In genomic region chr6:70667711-70668498, GRCh38 we compare ENCODE assay signal across 1 cellular context.
A peak's percentile ranks its signal among the peaks of the same experiment; 100 is the strongest.
TF ChIP-seq lines count a peak whose summit lies in the region.

Gene SMAP1 (plus strand): TSS chr6:70667883. CDS start chr6:70668024, 141 bp downstream.

TF ChIP-seq in HepG2, 621 proteins besides CTCF, POLR2A, EP300 and RAD21 (continued from another document):
- TF ChIP-seq ZNF503 (CRISPR knock-in tag; IDR thresholded peaks at IDR 0.05) (no peak; the same call in 1 of the 2 replicates), ZNF709 (CRISPR knock-in tag; IDR thresholded peaks at IDR 0.05) (peak; percentile 22; the same call in 1 of the 2 replicates), ZNF781 (CRISPR knock-in tag; IDR thresholded peaks at IDR 0.05; ENCODE audit: borderline replicate concordance, not compliant biosample characterization) (no peak), ZBTB10 (CRISPR knock-in tag; IDR thresholded peaks at IDR 0.05; ENCODE audit: borderline replicate concordance) (no peak)
